In genomic region chr3:45041666-45042065, GRCh38 we compare ENCODE assay signal across 1 cellular context.
TF ChIP-seq lines count a peak whose summit lies in the region.

No MANE protein-coding gene starts in this region.

TF ChIP-seq in GM12878, 131 proteins besides CTCF, POLR2A, EP300 and RAD21:
- TF ChIP-seq, protein P1, sequence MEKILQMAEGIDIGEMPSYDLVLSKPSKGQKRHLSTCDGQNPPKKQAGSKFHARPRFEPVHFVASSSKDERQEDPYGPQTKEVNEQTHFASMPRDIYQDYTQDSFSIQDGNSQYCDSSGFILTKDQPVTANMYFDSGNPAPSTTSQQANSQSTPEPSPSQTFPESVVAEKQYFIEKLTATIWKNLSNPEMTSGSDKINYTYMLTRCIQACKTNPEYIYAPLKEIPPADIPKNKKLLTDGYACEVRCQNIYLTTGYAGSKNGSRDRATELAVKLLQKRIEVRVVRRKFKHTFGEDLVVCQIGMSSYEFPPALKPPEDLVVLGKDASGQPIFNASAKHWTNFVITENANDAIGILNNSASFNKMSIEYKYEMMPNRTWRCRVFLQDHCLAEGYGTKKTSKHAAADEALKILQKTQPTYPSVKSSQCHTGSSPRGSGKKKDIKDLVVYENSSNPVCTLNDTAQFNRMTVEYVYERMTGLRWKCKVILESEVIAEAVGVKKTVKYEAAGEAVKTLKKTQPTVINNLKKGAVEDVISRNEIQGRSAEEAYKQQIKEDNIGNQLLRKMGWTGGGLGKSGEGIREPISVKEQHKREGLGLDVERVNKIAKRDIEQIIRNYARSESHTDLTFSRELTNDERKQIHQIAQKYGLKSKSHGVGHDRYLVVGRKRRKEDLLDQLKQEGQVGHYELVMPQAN (conservative IDR thresholded peaks at IDR 0.05) = no peak
- peak in 1 of 2 experiments; percentile 14; a peak in 1 of 4 replicates for TF ChIP-seq BHLHE40 (IDR thresholded peaks at IDR 0.05; ENCODE audit: borderline replicate concordance in 1 of 2, low read depth in 2 of 2, low read length in 1 of 2)
